In the genomic region with DNA sequence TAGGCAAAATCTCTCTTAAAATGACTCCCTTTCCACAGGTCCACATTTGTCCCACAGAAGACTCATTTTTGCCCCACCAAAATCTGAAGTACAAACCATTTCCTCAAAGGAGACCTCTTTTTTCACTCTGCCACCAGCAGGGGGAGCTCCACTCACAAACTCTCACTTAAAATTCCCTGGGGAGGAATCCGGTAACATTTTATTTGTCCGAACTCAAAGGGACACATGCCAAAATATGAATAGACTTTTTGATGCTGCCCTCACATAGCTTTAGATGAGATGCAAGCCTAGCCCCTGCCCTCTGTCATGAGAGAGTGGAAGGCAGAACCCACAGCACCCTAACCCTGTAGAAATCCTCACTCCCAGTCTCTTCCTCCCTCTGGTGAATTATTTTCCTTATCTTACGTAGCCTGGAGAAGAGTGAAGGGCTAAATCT, we compare ENCODE assay signal across 8 cellular contexts.
DNase-seq lines count a peak whose midpoint lies in the region; ATAC-seq and TF ChIP-seq lines count a peak whose summit lies in the region.

No MANE protein-coding gene starts in this region.

- H3K4me3 ChIP-seq in DND-41 (ENCODE audit: low read depth in 1 of 2, low read length in 2 of 2) = no peak overlapping the region
- H3K4me3 ChIP-seq in skeletal muscle cell (ENCODE audit: low read depth, low read length) = peak overlapping the region; percentile 21

- H3K9me3 ChIP-seq in DND-41 (ENCODE audit: insufficient read depth, low read length, severe bottlenecking) = no peaks in the 10 kb centered on the region

- no peak overlapping the region for H3K27ac ChIP-seq in DND-41 (ENCODE audit: low read length)

- no peaks in the 10 kb centered on the region; the same call in 1 of the 2 replicates for H3K4me1 ChIP-seq in DND-41 (ENCODE audit: insufficient read depth, low read length)

- no peaks in the 10 kb centered on the region for H4K20me1 ChIP-seq in DND-41 (ENCODE audit: insufficient read depth, low read length)

- H3K79me2 ChIP-seq in DND-41 (ENCODE audit: insufficient read depth, low read length) = no peaks in the 10 kb centered on the region

- ATAC-seq in DND-41 (ENCODE audit: insufficient read depth, low read depth) = peak; percentile 49; the same call in 1 of the 3 replicates
- ATAC-seq in HG02759 (IDR thresholded peaks at IDR 0.05; ENCODE audit: unreplicated experiment) = no peak
- ATAC-seq in HG03097 (IDR thresholded peaks at IDR 0.05; ENCODE audit: low FRiP score, unreplicated experiment) = no peak

- H3K36me3 ChIP-seq in DND-41 (ENCODE audit: insufficient read depth, low read length) = no peaks in the 10 kb centered on the region

- no peaks in the 10 kb centered on the region for H3K27me3 ChIP-seq in DND-41 (ENCODE audit: insufficient read depth, low read length, poor library complexity)

- DNase-seq in DND-41 = peak; percentile 59
- DNase-seq in KBM-7 = peak; percentile 71
- peak; percentile 78 for DNase-seq in SKM-1 treated with dmso at 0.1 percent for 144 hours (lab: John Stamatoyannopoulos, UW; ENCODE audit: unreplicated experiment)
- DNase-seq in amygdala (lab: John Stamatoyannopoulos, UW) = peak in 40 of 56 donors; percentile 0 to 71 (median 14)
- DNase-seq in hypothalamus (lab: John Stamatoyannopoulos, UW) = peak in 40 of 51 donors; percentile 1 to 61 (median 13)
- DNase-seq in skeletal muscle cell (ENCODE audit: low read depth) = no peak

- H3K4me2 ChIP-seq in DND-41 (ENCODE audit: insufficient read depth, low read length) = peak overlapping the region; percentile 37; the same call in 1 of the 2 replicates

- no peak overlapping the region for H2AFZ ChIP-seq in DND-41 (ENCODE audit: low read depth, low read length)

- in situ Hi-C loops in KBM-7 (cut with MboI; ENCODE audit: low pct_unique_long_range_greater_than_20kb, low sequenced_read_pairs) = loop anchor here (25.0 kb wide), 1 partner anchor 280 kb away; no protein-coding TSS in a partner anchor

- no peak overlapping the region for H3K9ac ChIP-seq in DND-41 (ENCODE audit: low read depth, low read length)

- peak; percentile 89 for TF ChIP-seq CTCF in DND-41 (IDR thresholded peaks at IDR 0.05; ENCODE audit: borderline replicate concordance, extremely low read depth, low read length, poor library complexity, severe bottlenecking)
